15 cellular contexts compared by ENCODE assay signal in genomic region chr9:23769307-23769935, GRCh38. TPM values are rescaled to one million over a fixed set of nuclear protein-coding genes. Genes with fewer than 3 reads are reported as not detected.
DNase-seq lines count a peak whose midpoint lies in the region; ATAC-seq and TF ChIP-seq lines count a peak whose summit lies in the region.
"Had no signal": no experiment of that assay in that cellular context is flagged by ENCODE, and none has a peak within 500 bp of the region (broad histone marks: within the 10 kb centered on the region; RNA-seq: fewer than 3 reads in every experiment).

No MANE protein-coding gene starts in this region.

- no peaks in the 10 kb centered on the region for H3K36me3 Mint-ChIP-seq in T-helper 2 cell treated with Interferon-gamma antibody and Interleukin-4, amounts not matched to agents 5 μg/mL and 100 μg/mL, for 36 hours (ENCODE audit: low read depth)
- H3K36me3 Mint-ChIP-seq: activated naive CD8-positive, alpha-beta T cell had no signal

- no peaks in the 10 kb centered on the region for H3K4me1 Mint-ChIP-seq in T-helper 2 cell treated with Interferon-gamma antibody and Interleukin-4, amounts not matched to agents 5 μg/mL and 100 μg/mL, for 36 hours (ENCODE audit: low read depth)

- no peak overlapping the region for H3K4me3 Mint-ChIP-seq in T-helper 2 cell treated with Interferon-gamma antibody and Interleukin-4, amounts not matched to agents 5 μg/mL and 100 μg/mL, for 36 hours
- H3K4me3 Mint-ChIP-seq: activated naive CD8-positive, alpha-beta T cell; nephron progenitor cell had no signal

- CTCF ChIA-PET in SK-N-SH (lab: Yijun Ruan, JAX): interaction anchor here (1.2 to 1.5 kb wide), 2 partner anchors 11 to 23 kb away, joined by 3 read pairs; no protein-coding TSS in a partner anchor

- POLR2A ChIA-PET in SK-N-SH (lab: Yijun Ruan, JAX): no interaction called here

- no peaks in the 10 kb centered on the region for H3F3A ChIP-seq in SK-N-SH (replicated peaks; ENCODE audit: insufficient read depth)

- no peak overlapping the region for H3K9ac ChIP-seq in SK-N-SH

- no peak overlapping the region for H3K27ac Mint-ChIP-seq in T-helper 2 cell treated with Interferon-gamma antibody and Interleukin-4, amounts not matched to agents 5 μg/mL and 100 μg/mL, for 36 hours
- H3K27ac Mint-ChIP-seq: activated naive CD8-positive, alpha-beta T cell had no signal

- H3K27me3 Mint-ChIP-seq in T-helper 2 cell treated with Interferon-gamma antibody and Interleukin-4, amounts not matched to agents 5 μg/mL and 100 μg/mL, for 36 hours (ENCODE audit: low read depth): no peaks in the 10 kb centered on the region

- no peaks in the 10 kb centered on the region for H3K36me3 ChIP-seq in SK-N-SH (replicated peaks in 1 of 2; ENCODE audit: control insufficient read depth in 1 of 2, insufficient read depth in 2 of 2, low read length in 1 of 2)
- H3K36me3 ChIP-seq in kidney epithelial cell (ENCODE audit: control insufficient read depth, insufficient read depth, low read length): no peaks in the 10 kb centered on the region
- H3K36me3 ChIP-seq: colonic mucosa, Peyer's patch, thoracic aorta had no signal

- no peak for TF ChIP-seq EP300 in SK-N-SH (IDR thresholded peaks at IDR 0.05; ENCODE audit: borderline replicate concordance in 1 of 2, low read depth in 1 of 2, low read length in 1 of 2)

- no peaks in the 10 kb centered on the region for H3K79me2 ChIP-seq in SK-N-SH (ENCODE audit: insufficient read depth)

- no peak for DNase-seq in SK-N-SH
- DNase-seq in astrocyte of the hippocampus (ENCODE audit: low read depth, low spot score): peak; percentile 93
- peak; percentile 29 for DNase-seq in kidney epithelial cell (ENCODE audit: low read depth)
- DNase-seq in NCI-H446 treated with DMSO at 0.1 percent for 48 hours (lab: John Stamatoyannopoulos, UW): no peak
- no peak for DNase-seq in ecto neural progenitor cell (ENCODE audit: low spot score)
- no peak for DNase-seq in activated effector memory CD4-positive, alpha-beta T cell treated with Interleukin-2 at 50 U/mL for 16 hours
- DNase-seq in T-helper 2 cell treated with Interferon-gamma antibody and Interleukin-4, amounts not matched to agents 5 μg/mL and 100 μg/mL, for 36 hours (ENCODE audit: low spot score): no peak
- DNase-seq: 8988T, colonic mucosa, nephron progenitor cell, Peyer's patch had no signal

- no peaks in the 10 kb centered on the region for H3K9me3 ChIP-seq in SK-N-SH
- H3K9me3 ChIP-seq: colonic mucosa, Peyer's patch, thoracic aorta had no signal

- H3K9me2 ChIP-seq in SK-N-SH: no peaks in the 10 kb centered on the region

- H3K4me2 ChIP-seq in SK-N-SH: no peak overlapping the region

- peaks cover 8% of the 10 kb centered on the region for H3K9me3 Mint-ChIP-seq in T-helper 2 cell treated with Interferon-gamma antibody and Interleukin-4, amounts not matched to agents 5 μg/mL and 100 μg/mL, for 36 hours

- no peak overlapping the region for H2AFZ ChIP-seq in SK-N-SH (ENCODE audit: low read depth)

- TF ChIP-seq CTCF in SK-N-SH (IDR thresholded peaks at IDR 0.05) (no peak), kidney epithelial cell (IDR thresholded peaks at IDR 0.05; ENCODE audit: insufficient read depth, low read length, poor library complexity, severe bottlenecking) (no peak)

- H3K27ac ChIP-seq in SK-N-SH (ENCODE audit: low read depth in 2 of 2, low read length in 1 of 2): no peak overlapping the region
- H3K27ac ChIP-seq: colonic mucosa, Peyer's patch, thoracic aorta had no signal

- H3K4me3 ChIP-seq in SK-N-SH (ENCODE audit: low read depth in 2 of 2, low read length in 1 of 2) (no peak overlapping the region), kidney epithelial cell (ENCODE audit: low read depth, low read length) (no peak overlapping the region)
- H3K4me3 ChIP-seq: colonic mucosa, Peyer's patch, thoracic aorta had no signal

- H3K27me3 ChIP-seq in SK-N-SH (ENCODE audit: insufficient read depth): no peaks in the 10 kb centered on the region
- H3K27me3 ChIP-seq in kidney epithelial cell (ENCODE audit: control insufficient read depth, insufficient read depth, low read length): no peaks in the 10 kb centered on the region
- H3K27me3 ChIP-seq: colonic mucosa, Peyer's patch had no signal

- ATAC-seq in SK-N-SH treated with all-trans-retinoic acid at 6 μM for 48 hours: no peak
- ATAC-seq: left lobe of liver had no signal

- no peaks in the 10 kb centered on the region for H4K20me1 ChIP-seq in SK-N-SH (ENCODE audit: insufficient read depth)

- WGBS in SK-N-SH (ENCODE audit: low lambda C conversion rate): 38% methylated on average over 7 of the region's 7 CpGs

- H3K4me1 ChIP-seq in SK-N-SH (ENCODE audit: control insufficient read depth in 1 of 2, insufficient read depth in 2 of 2, low read depth in 1 of 2, low read length in 1 of 2): no peaks in the 10 kb centered on the region
- H3K4me1 ChIP-seq: colonic mucosa, Peyer's patch had no signal

- TF ChIP-seq RAD21 in SK-N-SH (IDR thresholded peaks at IDR 0.05; ENCODE audit: low read length): no peak

TF ChIP-seq in SK-N-SH, 30 proteins besides CTCF, POLR2A, EP300 and RAD21:
- TF ChIP-seq PBX3 (IDR thresholded peaks at IDR 0.05) (0 out of 2 replicates have a peak, but pooled peaks have one; percentile 5), NFIC (IDR thresholded peaks at IDR 0.05; ENCODE audit: borderline replicate concordance) (no peak), TCF12 (IDR thresholded peaks at IDR 0.05) (peak; percentile 32; the same call in 1 of the 2 replicates), RFX5 (IDR thresholded peaks at IDR 0.05; ENCODE audit: low read length) (no peak)

TF ChIP-seq in SK-N-SH treated with all-trans-retinoic acid at 6 μM for 48 hours, 23 proteins besides CTCF, POLR2A, EP300 and RAD21:
- TF ChIP-seq CSDC2 (CRISPR knock-in tag; IDR thresholded peaks at IDR 0.05) (no peak), OSR1 (CRISPR knock-in tag; IDR thresholded peaks at IDR 0.05) (no peak), TSHZ2 (CRISPR knock-in tag; IDR thresholded peaks at IDR 0.05) (no peak), POU6F1 (CRISPR knock-in tag; IDR thresholded peaks at IDR 0.05; ENCODE audit: borderline replicate concordance, low read depth) (no peak), TOX (CRISPR knock-in tag; IDR thresholded peaks at IDR 0.05; ENCODE audit: borderline replicate concordance) (no peak), SNAI2 (CRISPR knock-in tag; IDR thresholded peaks at IDR 0.05) (no peak), CSRNP3 (CRISPR knock-in tag; IDR thresholded peaks at IDR 0.05) (no peak), ZFP3 (CRISPR knock-in tag; IDR thresholded peaks at IDR 0.05) (no peak), ARNTL (CRISPR knock-in tag; IDR thresholded peaks at IDR 0.05; ENCODE audit: borderline replicate concordance, low read depth) (no peak)
TF ChIP-seq in SK-N-SH treated with all-trans-retinoic acid at 6 μM for 48 hours: peak in this region for 0.

RNA-seq across cellular contexts. Expression of gene ELAVL2, which starts 56.6 kb away (rescaled TPM):
- polyA plus RNA-seq in SK-N-SH (2012; rRNA removed): 0.15 and 0.28 TPM in 2 replicates
- polyA plus RNA-seq in SK-N-SH (2012; cell fraction: cytosol; rRNA removed): 0.37 and 0.50 TPM in 2 replicates
- 0.06 and 0.12 TPM in 2 replicates for polyA plus RNA-seq in SK-N-SH (2012; cell fraction: nucleus; rRNA removed)
- total RNA-seq in kidney epithelial cell: 0.68 and 0.92 TPM in 2 replicates
- total RNA-seq: Peyer's patch, thoracic aorta had no signal

Comparison
In these comparisons a context has a peak if more than half of its experiments do, and no peak if none do; other contexts are left out.
1. DNase-seq: peak in astrocyte of the hippocampus (single experiment) and kidney epithelial cell (single experiment); none in SK-N-SH (single experiment), NCI-H446 treated with DMSO at 0.1 percent for 48 hours (single experiment), ecto neural progenitor cell (single experiment), activated effector memory CD4-positive, alpha-beta T cell treated with Interleukin-2 at 50 U/mL for 16 hours (single experiment) and T-helper 2 cell treated with Interferon-gamma antibody and Interleukin-4, amounts not matched to agents 5 μg/mL and 100 μg/mL, for 36 hours (single experiment).